8 cellular contexts compared by ENCODE assay signal in the genomic region with DNA sequence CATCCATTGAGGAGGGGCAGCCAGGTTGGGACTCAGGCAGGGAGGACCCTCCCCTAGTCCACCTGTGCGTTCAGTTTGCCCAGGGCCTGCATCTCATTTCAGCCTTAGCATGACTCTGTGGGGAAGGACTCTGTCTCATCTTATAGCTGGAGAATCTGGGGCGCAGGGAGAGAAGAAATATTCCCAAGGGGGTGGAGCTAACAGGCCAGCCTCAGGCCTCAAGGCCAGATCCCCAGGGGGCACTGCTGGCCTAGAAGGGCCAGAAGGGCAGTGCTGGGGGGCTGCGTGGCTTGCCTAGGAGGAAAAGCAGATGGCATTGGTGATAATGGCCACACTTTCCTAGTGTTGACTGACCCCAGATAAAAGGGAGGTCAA. TPM values are rescaled to one million over a fixed set of nuclear protein-coding genes. Genes with fewer than 3 reads are reported as not detected.
DNase-seq lines count a peak whose midpoint lies in the region; ATAC-seq, FAIRE-seq and TF ChIP-seq lines count a peak whose summit lies in the region.
"Had no signal": no experiment of that assay in that cellular context is flagged by ENCODE, and none has a peak within 500 bp of the region (broad histone marks: within the 10 kb centered on the region; RNA-seq: fewer than 3 reads in every experiment).

No MANE protein-coding gene starts in this region.

- FAIRE-seq in HTR-8/SVneo (lab: Jason Lieb, UNC) (peak; percentile 54), keratinocyte (lab: Jason Lieb, UNC) (peak; percentile 58)
- FAIRE-seq: urothelium cell line had no signal

- H3K9ac ChIP-seq in keratinocyte (ENCODE audit: control insufficient read depth, extremely low read depth, insufficient read depth, low read length), result peak overlapping the region; percentile 72

- peak overlapping the region; percentile 72 for H3K4me2 ChIP-seq in keratinocyte (ENCODE audit: control insufficient read depth, extremely low read depth, insufficient read depth, low read depth, low read length)

- H3K36me3 ChIP-seq in keratinocyte (ENCODE audit: control insufficient read depth in 2 of 2, extremely low read depth in 1 of 2, insufficient read depth in 2 of 2, low read length in 2 of 2), result peaks cover 70 to 87% of the 10 kb centered on the region in 2 experiments

- TF ChIP-seq CTCF in keratinocyte (optimal IDR thresholded peaks at IDR 0.05 in 1 of 3, IDR thresholded peaks at IDR 0.05 in 1 of 3, conservative IDR thresholded peaks at IDR 0.05 in 1 of 3; ENCODE audit: extremely low read depth in 1 of 3, insufficient read depth in 2 of 3, low read length in 3 of 3), result no peak

- no peaks in the 10 kb centered on the region for H3K36me3 Mint-ChIP-seq in stimulated activated effector memory CD8-positive, alpha-beta T cell treated with anti-CD3 and anti-CD28 coated beads, Interleukin-12 subunit alpha, Interleukin-12 subunit beta, amount 100 ng/mL, for 72 hours

- H3K79me2 ChIP-seq in keratinocyte (ENCODE audit: control insufficient read depth, insufficient read depth, low read length), result peaks cover 56% of the 10 kb centered on the region

- H3K27me3 ChIP-seq in keratinocyte (ENCODE audit: control insufficient read depth, extremely low read depth, insufficient read depth, low read length), result no peaks in the 10 kb centered on the region

- peaks cover 81% of the 10 kb centered on the region for H3K4me1 ChIP-seq in keratinocyte (ENCODE audit: control insufficient read depth, extremely low read depth, insufficient read depth, low read length)

- H3K4me3 Mint-ChIP-seq in stimulated activated effector memory CD8-positive, alpha-beta T cell treated with anti-CD3 and anti-CD28 coated beads, Interleukin-12 subunit alpha, Interleukin-12 subunit beta, amount 100 ng/mL, for 72 hours, result peak overlapping the region; percentile 66

- peaks cover 2% of the 10 kb centered on the region for H3K9me1 ChIP-seq in keratinocyte (ENCODE audit: control insufficient read depth, extremely low read depth, insufficient read depth, low read length)

- H3K9me3 ChIP-seq in keratinocyte (ENCODE audit: control insufficient read depth, low read depth, low read length), result no peaks in the 10 kb centered on the region

- H3K27ac Mint-ChIP-seq in stimulated activated effector memory CD8-positive, alpha-beta T cell treated with anti-CD3 and anti-CD28 coated beads, Interleukin-12 subunit alpha, Interleukin-12 subunit beta, amount 100 ng/mL, for 72 hours, result peak overlapping the region; percentile 43

- peaks cover 29% of the 10 kb centered on the region for H3K4me1 Mint-ChIP-seq in stimulated activated effector memory CD8-positive, alpha-beta T cell treated with anti-CD3 and anti-CD28 coated beads, Interleukin-12 subunit alpha, Interleukin-12 subunit beta, amount 100 ng/mL, for 72 hours

- no peaks in the 10 kb centered on the region for H3K9me3 Mint-ChIP-seq in stimulated activated effector memory CD8-positive, alpha-beta T cell treated with anti-CD3 and anti-CD28 coated beads, Interleukin-12 subunit alpha, Interleukin-12 subunit beta, amount 100 ng/mL, for 72 hours

- peaks cover 2% of the 10 kb centered on the region for H4K20me1 ChIP-seq in keratinocyte (ENCODE audit: control insufficient read depth, extremely low read depth, insufficient read depth, low read length)

- H3K27ac ChIP-seq in angular gyrus (ENCODE audit: low read depth, low read length) (peak overlapping the region; percentile 100), keratinocyte (ENCODE audit: control insufficient read depth, insufficient read depth, low read length) (peak overlapping the region; percentile 72)

- DNase-seq in HTR-8/SVneo (ENCODE audit: insufficient read length, low spot score) (no peak), keratinocyte (ENCODE audit: low read depth, low spot score) (no peak), hippocampal formation (lab: John Stamatoyannopoulos, UW) (no peak), NCI-H2196 (lab: John Stamatoyannopoulos, UW; ENCODE audit: unreplicated experiment) (no peak)
- DNase-seq in stimulated activated effector memory CD8-positive, alpha-beta T cell treated with anti-CD3 and anti-CD28 coated beads, Interleukin-12 subunit alpha, Interleukin-12 subunit beta, amount 100 ng/mL, for 72 hours (ENCODE audit: low spot score in 2 of 2), result no peak

- no peak overlapping the region for H2AFZ ChIP-seq in keratinocyte (ENCODE audit: control insufficient read depth, low read length)

- no peak for ATAC-seq in stimulated activated effector memory CD8-positive, alpha-beta T cell treated with anti-CD3 and anti-CD28 coated beads, Interleukin-12 subunit alpha, Interleukin-12 subunit beta, amount 100 ng/mL, for 72 hours
- no peak for ATAC-seq in HG02973 (IDR thresholded peaks at IDR 0.05; ENCODE audit: unreplicated experiment)

- dilution Hi-C loops in keratinocyte (cut with MboI; ENCODE audit: extremely low pct_ligation_motif_present, low sequenced_read_pairs), result no loop called here

- H3K4me3 ChIP-seq in keratinocyte (ENCODE audit: control insufficient read depth in 2 of 3, extremely low read depth in 1 of 3, insufficient read depth in 2 of 3, low read depth in 1 of 3, low read length in 3 of 3), result peak overlapping the region in 1 of 3 experiments; percentile 31

RNA-seq across cellular contexts. Expression of gene AMOTL2, which starts 10.9 kb away (rescaled TPM):
- polyA plus RNA-seq in keratinocyte, result 39.8 to 57.2 TPM (median 45.6 TPM) in 3 replicates
- polyA plus RNA-seq in keratinocyte (2011; ENCODE audit: low read depth), result 52.7 TPM
- 30.8 and 32.5 TPM in 2 replicates for polyA plus RNA-seq in keratinocyte (2011; cell fraction: cytosol; rRNA removed)
- 88.6 and 88.9 TPM in 2 replicates for polyA plus RNA-seq in keratinocyte (2011; cell fraction: nucleus; rRNA removed)
- 44.4 and 81.4 TPM in 2 replicates for polyA plus RNA-seq in keratinocyte (2012; ENCODE audit: low replicate concordance)
- 49.8 to 105 TPM (median 62.0 TPM) in 3 replicates for polyA minus RNA-seq in keratinocyte
- polyA minus RNA-seq in keratinocyte (2011; cell fraction: cytosol; rRNA and poly(A)+ RNA removed), result 64.5 TPM
- polyA minus RNA-seq in keratinocyte (2011; cell fraction: nucleus; rRNA and poly(A)+ RNA removed), result 82.0 and 84.4 TPM in 2 replicates
